Comparison of ENCODE assay signal across 8 cellular contexts in genomic region chr2:27050996-27051901, GRCh38. TPM values are rescaled to one million over a fixed set of nuclear protein-coding genes. Genes with fewer than 3 reads are reported as not detected.
DNase-seq lines count a peak whose midpoint lies in the region; ATAC-seq and TF ChIP-seq lines count a peak whose summit lies in the region.

Gene AGBL5 (plus strand): TSS chr2:27051668. CDS start chr2:27052959, 1,291 bp downstream.

- DNase-seq in AG08395 (ENCODE audit: low spot score) = peak; percentile 99
- peak; percentile 96 for DNase-seq in NCI-H2227 (lab: John Stamatoyannopoulos, UW; ENCODE audit: unreplicated experiment)
- peak; percentile 92 to 98 for DNase-seq in T47D (ENCODE audit: low read depth in 1 of 2, low spot score in 1 of 2)

- TF ChIP-seq CTCF in VCaP (conservative IDR thresholded peaks at IDR 0.05) = no peak

- peak within 1 kb of the TSS; percentile 73 for H3K4me3 ChIP-seq in iPS-20b (ENCODE audit: low read length)
- peak within 1 kb of the TSS; percentile 83 to 86 (median 83) for H3K4me3 ChIP-seq in skeletal muscle tissue (ENCODE audit: low read length in 3 of 3)

- peaks cover 29% of the 10 kb centered on the region for H3K36me3 ChIP-seq in iPS-20b (ENCODE audit: insufficient read depth, low read depth, low read length)
- H3K36me3 ChIP-seq in skeletal muscle tissue (ENCODE audit: control insufficient read depth in 3 of 3, insufficient read depth in 3 of 3, low read length in 3 of 3) = peaks cover 23 to 33% (median 29%) of the 10 kb centered on the region in 3 donors

- H3K9ac ChIP-seq in iPS-20b (ENCODE audit: low read depth, low read length) (peak within 1 kb of the TSS; percentile 87), skeletal muscle tissue (ENCODE audit: low read depth in 1 of 3, low read length in 3 of 3) (peak within 1 kb of the TSS; percentile 71 to 85 (median 80))

- H3K4me1 ChIP-seq in iPS-20b (ENCODE audit: insufficient read depth, low read length) (no peaks in the 10 kb centered on the region), skeletal muscle tissue (ENCODE audit: control insufficient read depth in 3 of 3, insufficient read depth in 3 of 3, low read length in 3 of 3) (peaks cover 18 to 25% (median 20%) of the 10 kb centered on the region in 3 donors)

- H3K9me3 ChIP-seq in iPS-20b (ENCODE audit: insufficient read depth, low read depth, low read length) (no peaks in the 10 kb centered on the region), skeletal muscle tissue (ENCODE audit: control insufficient read depth in 3 of 3, low read length in 3 of 3) (no peaks in the 10 kb centered on the region)

- H3K27me3 ChIP-seq in iPS-20b (ENCODE audit: insufficient read depth, low read length) (no peaks in the 10 kb centered on the region), skeletal muscle tissue (ENCODE audit: control insufficient read depth in 3 of 3, insufficient read depth in 3 of 3, low read length in 3 of 3) (no peaks in the 10 kb centered on the region)

- H3K27ac ChIP-seq in VCaP (peak within 1 kb of the TSS; percentile 85), iPS-20b (ENCODE audit: low read length) (no peak within 1 kb of the TSS), skeletal muscle tissue (ENCODE audit: low read depth, low read length) (peak within 1 kb of the TSS; percentile 83)

- in situ Hi-C loops in T47D (cut with HindIII; ENCODE audit: low pct_unique_long_range_greater_than_20kb, low sequenced_read_pairs) = no loop called here

- ATAC-seq in GM18909 (IDR thresholded peaks at IDR 0.05; ENCODE audit: poor library complexity, unreplicated experiment) (peak; percentile 64), HG03159 (IDR thresholded peaks at IDR 0.05; ENCODE audit: unreplicated experiment) (peak; percentile 70)

RNA-seq across cellular contexts. Expression of gene AGBL5, which starts in this region (rescaled TPM):
- total RNA-seq in skeletal muscle tissue = 6.8 TPM
